Comparison of ENCODE assay signal across 19 cellular contexts in genomic region chr2:147711031-147711430, GRCh38.
DNase-seq lines count a peak whose midpoint lies in the region; ATAC-seq, FAIRE-seq and TF ChIP-seq lines count a peak whose summit lies in the region.
"Had no signal": no experiment of that assay in that cellular context is flagged by ENCODE, and none has a peak within 500 bp of the region (broad histone marks: within the 10 kb centered on the region; RNA-seq: fewer than 3 reads in every experiment).

No MANE protein-coding gene starts in this region.

- DNase-seq in ELR (ENCODE audit: low read depth) (peak; percentile 88), M059J (ENCODE audit: low read depth) (peak; percentile 72), foreskin keratinocyte (peak; percentile 71 to 92), urothelium cell line (ENCODE audit: low spot score) (peak; percentile 5), NCI-H446 treated with DMSO at 0.1 percent for 48 hours (lab: John Stamatoyannopoulos, UW) (no peak), SHP77 treated with DMSO at 0.1 percent for 48 hours (lab: John Stamatoyannopoulos, UW) (no peak)
- DNase-seq: CD8-positive, alpha-beta memory T cell; DND-41; HCEC 1CT; NCI-H1436; NCI-H2081; NCI-H510A had no signal

- ATAC-seq in foreskin keratinocyte = peak; percentile 87
- no peak for ATAC-seq in HG02973 (IDR thresholded peaks at IDR 0.05; ENCODE audit: unreplicated experiment)
- ATAC-seq: K562, Panc1, Right ventricle myocardium inferior had no signal

- FAIRE-seq in urothelium cell line (lab: Jason Lieb, UNC) = no peak
- FAIRE-seq: K562 had no signal

- TF ChIP-seq CTCF in foreskin keratinocyte (conservative IDR thresholded peaks at IDR 0.05) = no peak

- no peak overlapping the region for H3K27ac ChIP-seq in foreskin keratinocyte
- H3K27ac ChIP-seq: BLaER1, HL-60, SK-N-MC had no signal

- H3K4me1 ChIP-seq in foreskin keratinocyte = peaks cover 7% of the 10 kb centered on the region
- H3K4me1 ChIP-seq: BLaER1 had no signal

- H3K27me3 ChIP-seq in foreskin keratinocyte = no peaks in the 10 kb centered on the region
- H3K27me3 ChIP-seq: BLaER1 had no signal

Comparison
In these comparisons a context has a peak if more than half of its experiments do, and no peak if none do; other contexts are left out.
1. DNase-seq: peak in ELR (single experiment), M059J (single experiment), foreskin keratinocyte (2 of 2) and urothelium cell line (single experiment); none in NCI-H446 treated with DMSO at 0.1 percent for 48 hours (single experiment) and SHP77 treated with DMSO at 0.1 percent for 48 hours (single experiment).